16 cellular contexts compared by ENCODE assay signal in the genomic region with DNA sequence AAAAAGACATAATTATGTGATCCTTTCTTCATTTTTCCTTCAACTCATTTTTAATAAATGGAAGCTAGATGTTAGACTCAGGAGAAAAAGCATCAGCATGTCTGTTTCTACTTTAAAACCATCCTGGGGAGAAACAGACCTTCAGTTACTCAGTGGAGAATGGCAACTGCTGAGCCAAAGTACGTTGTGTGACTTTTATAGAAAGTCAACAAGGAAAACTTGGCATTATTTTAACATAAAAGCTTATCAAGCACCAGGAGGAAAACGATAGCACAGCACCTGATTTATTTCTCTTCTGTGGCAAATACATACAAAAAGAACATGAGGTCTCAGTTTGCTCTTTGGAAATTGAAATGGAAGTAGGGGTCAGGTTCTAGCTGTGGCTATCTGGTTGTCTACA.
DNase-seq lines count a peak whose midpoint lies in the region; ATAC-seq, FAIRE-seq and TF ChIP-seq lines count a peak whose summit lies in the region.
"Had no signal": no experiment of that assay in that cellular context is flagged by ENCODE, and none has a peak within 500 bp of the region (broad histone marks: within the 10 kb centered on the region; RNA-seq: fewer than 3 reads in every experiment).

No MANE protein-coding gene starts in this region.

- TF ChIP-seq RAD21 in SK-N-SH (IDR thresholded peaks at IDR 0.05; ENCODE audit: low read length) = no peak

- H3K23me2 ChIP-seq in H9 (ENCODE audit: insufficient read length, low read depth, low read length, poor library complexity, severe bottlenecking) = no peaks in the 10 kb centered on the region

- H2BK15ac ChIP-seq in H9 (ENCODE audit: low read depth, low read length) = no peak overlapping the region

- H3K9me3 ChIP-seq in SK-N-SH (no peaks in the 10 kb centered on the region), H9 (ENCODE audit: control insufficient read depth, low read depth, low read length) (no peaks in the 10 kb centered on the region)
- H3K9me3 ChIP-seq: transverse colon had no signal

- FAIRE-seq in GM19239 (lab: Jason Lieb, UNC) = peak; percentile 35

- peak overlapping the region; percentile 66; the same call in 1 of the 2 replicates for H2AFZ ChIP-seq in SK-N-SH (ENCODE audit: low read depth)
- H2AFZ ChIP-seq in H9 (ENCODE audit: low read length) = no peak overlapping the region

- H3K27me3 ChIP-seq in SK-N-SH (ENCODE audit: insufficient read depth) (no peaks in the 10 kb centered on the region), H9 (ENCODE audit: insufficient read depth, low read length) (no peaks in the 10 kb centered on the region)
- H3K27me3 ChIP-seq: transverse colon had no signal

- no peak for TF ChIP-seq EP300 in SK-N-SH (IDR thresholded peaks at IDR 0.05; ENCODE audit: borderline replicate concordance in 1 of 2, low read depth in 1 of 2, low read length in 1 of 2)

- H3K27me3 Mint-ChIP-seq in activated CD8-positive, alpha-beta T cell treated with anti-CD3 and anti-CD28 coated beads for 36 hours = no peaks in the 10 kb centered on the region
- no peaks in the 10 kb centered on the region for H3K27me3 Mint-ChIP-seq in natural killer cell (ENCODE audit: low read depth in 2 of 2)
- peaks cover 2% of the 10 kb centered on the region; the same call in 1 of the 2 replicates for H3K27me3 Mint-ChIP-seq in H9 (ENCODE audit: low read depth)
- H3K27me3 Mint-ChIP-seq: brain had no signal

- peak overlapping the region; percentile 63 for H3K4me3 Mint-ChIP-seq in activated CD8-positive, alpha-beta T cell treated with anti-CD3 and anti-CD28 coated beads for 36 hours
- H3K4me3 Mint-ChIP-seq in natural killer cell (no peak overlapping the region), H9 (no peak overlapping the region)
- H3K4me3 Mint-ChIP-seq: brain had no signal

- H3K9ac ChIP-seq in SK-N-SH (no peak overlapping the region), H9 (ENCODE audit: extremely low read depth, insufficient read length, low read length) (no peak overlapping the region)
- H3K9ac ChIP-seq: GM23248 had no signal

- no peaks in the 10 kb centered on the region for H3K79me1 ChIP-seq in H9 (ENCODE audit: insufficient read depth, low read depth, low read length, poor library complexity, severe bottlenecking)

- peak overlapping the region; percentile 24 to 54; a peak in 2 of 4 replicates for H3K27ac ChIP-seq in SK-N-SH (ENCODE audit: low read depth in 2 of 2, low read length in 1 of 2)
- no peak overlapping the region for H3K27ac ChIP-seq in H9 (ENCODE audit: insufficient read length, low read depth, low read length)
- H3K27ac ChIP-seq: 22Rv1, GM23248 had no signal

- no peak overlapping the region for H4K5ac ChIP-seq in H9 (ENCODE audit: insufficient read length, low read depth, low read length)

- H3K4me2 ChIP-seq in SK-N-SH = 0 out of 2 replicates have a peak overlapping the region, but pooled peaks have one; percentile 23
- no peak overlapping the region for H3K4me2 ChIP-seq in H9 (ENCODE audit: insufficient read depth, insufficient read length, low read length)

- intact Hi-C loops in activated CD8-positive, alpha-beta T cell treated with anti-CD3 and anti-CD28 coated beads for 36 hours (cut with micrococcal nuclease) = no loop called here
- intact Hi-C loops in natural killer cell (cut with micrococcal nuclease) = loop anchor here (2.0 kb wide), 1 partner anchor 16 kb away; no protein-coding TSS in a partner anchor

- CTCF ChIA-PET in SK-N-SH (lab: Yijun Ruan, JAX) = no interaction called here
- CTCF ChIA-PET in activated CD8-positive, alpha-beta T cell treated with anti-CD3 and anti-CD28 coated beads for 36 hours (lab: Charles Lee) = interaction anchor here (0.8 to 1.9 kb wide), 6 partner anchors 12 to 117 kb away, joined by 4 to 8 read pairs (median 6); no protein-coding TSS in a partner anchor

- WGBS in SK-N-SH (ENCODE audit: low lambda C conversion rate) = 63% methylated on average over 2 of the region's 2 CpGs
- WGBS in H9 (ENCODE audit: extremely low coverage, insufficient read length, low lambda C conversion rate) = no CpG with 5 or more reads among the region's 2 CpGs

- no peak overlapping the region for H2BK12ac ChIP-seq in H9 (ENCODE audit: insufficient read length, low read depth, low read length)

- H3K9me3 Mint-ChIP-seq in activated CD8-positive, alpha-beta T cell treated with anti-CD3 and anti-CD28 coated beads for 36 hours = peaks cover 5% of the 10 kb centered on the region
- H3K9me3 Mint-ChIP-seq in natural killer cell (peaks cover 0 to 2% of the 10 kb centered on the region in 2 donors), H9 (peaks cover 7 to 12% of the 10 kb centered on the region in 2 experiments; a peak in 4 of 5 replicates)

- no peak overlapping the region for H3K14ac ChIP-seq in H9 (ENCODE audit: insufficient read depth, low read length)

- DNase-seq in SK-N-SH (no peak), GM19239 (ENCODE audit: insufficient read length, low spot score) (no peak), natural killer cell (no peak), H9 (no peak), C1 segment of cervical spinal cord (lab: John Stamatoyannopoulos, UW) (no peak)
- no peak for DNase-seq in activated CD8-positive, alpha-beta T cell treated with anti-CD3 and anti-CD28 coated beads for 36 hours
- DNase-seq: activated gamma-delta T cell, left ventricle myocardium superior, NCI-H1092, RPMI8226 had no signal

- H3T11ph ChIP-seq in H9 (ENCODE audit: low read length) = no peak overlapping the region

- TF ChIP-seq CTCF in SK-N-SH (IDR thresholded peaks at IDR 0.05) (no peak), natural killer cell (IDR thresholded peaks at IDR 0.05) (no peak), H9 (conservative IDR thresholded peaks at IDR 0.05) (no peak)
- TF ChIP-seq CTCF in activated CD8-positive, alpha-beta T cell treated with anti-CD3 and anti-CD28 coated beads for 36 hours (IDR thresholded peaks at IDR 0.05) = no peak

- H2AK5ac ChIP-seq in H9 (ENCODE audit: insufficient read length, low read length) = no peak overlapping the region

- H3K23ac ChIP-seq in H9 (ENCODE audit: insufficient read length, low read depth, low read length) = no peak overlapping the region

- peaks cover 3% of the 10 kb centered on the region for H3K36me3 Mint-ChIP-seq in activated CD8-positive, alpha-beta T cell treated with anti-CD3 and anti-CD28 coated beads for 36 hours (ENCODE audit: low read depth)
- H3K36me3 Mint-ChIP-seq in natural killer cell (no peaks in the 10 kb centered on the region), H9 (ENCODE audit: insufficient read depth in 1 of 3, low read depth in 3 of 3) (peaks cover 0 to 8% (median 2%) of the 10 kb centered on the region in 3 experiments; a peak in 3 of 7 replicates)
- H3K36me3 Mint-ChIP-seq: brain had no signal

- H4K20me1 ChIP-seq in SK-N-SH (ENCODE audit: insufficient read depth) = no peaks in the 10 kb centered on the region
- no peaks in the 10 kb centered on the region for H4K20me1 ChIP-seq in H9 (ENCODE audit: control insufficient read depth, insufficient read depth, insufficient read length)

- H3K9me2 ChIP-seq in SK-N-SH = no peaks in the 10 kb centered on the region

- H3K4me1 Mint-ChIP-seq in activated CD8-positive, alpha-beta T cell treated with anti-CD3 and anti-CD28 coated beads for 36 hours (ENCODE audit: low read depth) = peaks cover 57% of the 10 kb centered on the region
- H3K4me1 Mint-ChIP-seq in natural killer cell (peaks cover 46 to 50% of the 10 kb centered on the region in 2 donors), H9 (peaks cover 4 to 12% of the 10 kb centered on the region in 2 experiments; a peak in 3 of 4 replicates)

- peaks cover 8 to 33% of the 10 kb centered on the region in 2 experiments; a peak in 3 of 4 replicates for H3K4me1 ChIP-seq in SK-N-SH (ENCODE audit: control insufficient read depth in 1 of 2, insufficient read depth in 2 of 2, low read depth in 1 of 2, low read length in 1 of 2)
- H3K4me1 ChIP-seq in H9 (ENCODE audit: insufficient read depth, low read length) = no peaks in the 10 kb centered on the region; the same call in 1 of the 2 replicates

- no peak overlapping the region for H2BK5ac ChIP-seq in H9 (ENCODE audit: insufficient read length, low read length)

- POLR2A ChIA-PET in SK-N-SH (lab: Yijun Ruan, JAX) = no interaction called here
- POLR2A ChIA-PET in activated CD8-positive, alpha-beta T cell treated with anti-CD3 and anti-CD28 coated beads for 36 hours (lab: Charles Lee) = interaction anchor here (0.7 kb wide), 1 partner anchor 9 kb away, joined by 5 read pairs; no protein-coding TSS in a partner anchor

- no peak overlapping the region for H2BK20ac ChIP-seq in H9 (ENCODE audit: low read depth, low read length, poor library complexity, severe bottlenecking)

- no peak overlapping the region for H3K18ac ChIP-seq in H9 (ENCODE audit: insufficient read length, low read depth, low read length)

- H3K27ac Mint-ChIP-seq in activated CD8-positive, alpha-beta T cell treated with anti-CD3 and anti-CD28 coated beads for 36 hours = peak overlapping the region; percentile 92
- peak overlapping the region; percentile 67 to 84 for H3K27ac Mint-ChIP-seq in natural killer cell
- H3K27ac Mint-ChIP-seq in H9 = no peak overlapping the region

- H3F3A ChIP-seq in SK-N-SH (replicated peaks; ENCODE audit: insufficient read depth) = peaks cover 29% of the 10 kb centered on the region

- ATAC-seq in SK-N-SH treated with all-trans-retinoic acid at 6 μM for 48 hours (no peak), natural killer cell (no peak), GM18502 (IDR thresholded peaks at IDR 0.05; ENCODE audit: poor library complexity, unreplicated experiment) (no peak)
- no peak for ATAC-seq in activated CD8-positive, alpha-beta T cell treated with anti-CD3 and anti-CD28 coated beads for 36 hours
- ATAC-seq: left ventricle myocardium superior had no signal

- no peak overlapping the region for H4K8ac ChIP-seq in H9 (replicated peaks; ENCODE audit: insufficient read length, low read depth, low read length)

- H2BK120ac ChIP-seq in H9 (ENCODE audit: low read depth, low read length, poor library complexity, severe bottlenecking) = no peak overlapping the region

- H3K79me2 ChIP-seq in SK-N-SH (ENCODE audit: insufficient read depth) (no peaks in the 10 kb centered on the region), H9 (ENCODE audit: insufficient read depth, low read length) (no peaks in the 10 kb centered on the region)

- H3K56ac ChIP-seq in H9 (ENCODE audit: insufficient read length, low read depth, low read length) = no peak overlapping the region

- no peak overlapping the region for H4K91ac ChIP-seq in H9 (ENCODE audit: insufficient read length, low read depth, low read length)

- no peaks in the 10 kb centered on the region for H3K36me3 ChIP-seq in SK-N-SH (replicated peaks in 1 of 2; ENCODE audit: control insufficient read depth in 1 of 2, insufficient read depth in 2 of 2, low read length in 1 of 2)
- H3K36me3 ChIP-seq: transverse colon had no signal

- no peak overlapping the region for H3K4me3 ChIP-seq in SK-N-SH (ENCODE audit: low read depth in 2 of 2, low read length in 1 of 2)
- H3K4me3 ChIP-seq: GM23248, transverse colon had no signal

- H3K4ac ChIP-seq in H9 (ENCODE audit: low read depth, low read length) = no peak overlapping the region

TF ChIP-seq in SK-N-SH, 30 proteins besides CTCF, POLR2A, EP300 and RAD21 (continues in another document):
- TF ChIP-seq YY1 (IDR thresholded peaks at IDR 0.05; ENCODE audit: low read depth) = no peak

Comparison
In these comparisons a context has a peak if more than half of its experiments do, and no peak if none do; other contexts are left out.
1. H3K27ac Mint-ChIP-seq: peak in activated CD8-positive, alpha-beta T cell treated with anti-CD3 and anti-CD28 coated beads for 36 hours (single experiment) and natural killer cell (2 of 2); none in H9 (0 of 3).